In the genomic region with DNA sequence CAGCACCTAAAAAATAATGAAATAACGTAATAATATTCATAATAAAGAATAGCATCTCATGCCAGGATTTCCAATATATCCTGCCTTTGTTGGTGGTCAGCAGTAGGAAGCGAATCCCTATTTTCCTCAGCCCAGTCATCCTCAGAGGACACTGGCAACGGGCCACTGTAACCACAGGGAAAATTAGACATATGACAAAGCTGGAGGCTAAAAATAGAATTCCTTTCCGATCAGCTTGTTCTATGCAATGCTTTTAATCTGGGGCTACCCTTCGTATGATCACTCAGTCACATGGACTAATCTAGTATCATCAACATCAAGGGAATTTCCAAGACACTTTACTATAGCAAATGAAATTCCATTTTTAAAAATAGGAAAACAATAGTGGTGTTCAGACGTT, we compare ENCODE assay signal across 16 cellular contexts.
DNase-seq lines count a peak whose midpoint lies in the region; ATAC-seq and TF ChIP-seq lines count a peak whose summit lies in the region.
"Had no signal": no experiment of that assay in that cellular context is flagged by ENCODE, and none has a peak within 500 bp of the region (broad histone marks: within the 10 kb centered on the region; RNA-seq: fewer than 3 reads in every experiment).

No MANE protein-coding gene starts in this region.

- H3K36me3 Mint-ChIP-seq in CD14-positive monocyte: no peaks in the 10 kb centered on the region
- H3K36me3 Mint-ChIP-seq: T-cell had no signal

- no peaks in the 10 kb centered on the region for H3K4me1 Mint-ChIP-seq in CD14-positive monocyte
- H3K4me1 Mint-ChIP-seq: activated CD4-positive, alpha-beta T cell treated with anti-CD3 and anti-CD28 coated beads for 36 hours; T-cell had no signal

- H3K4me3 ChIP-seq in astrocyte of the cerebellum (ENCODE audit: low read depth, low read length): no peak overlapping the region
- no peak overlapping the region for H3K4me3 ChIP-seq in skeletal muscle tissue (ENCODE audit: low read length in 3 of 3)
- H3K4me3 ChIP-seq: ascending aorta, skin epidermis had no signal

- H3K9ac ChIP-seq in skeletal muscle tissue (ENCODE audit: low read depth in 1 of 3, low read length in 3 of 3): no peak overlapping the region

- H3K9me3 ChIP-seq in skeletal muscle tissue (ENCODE audit: control insufficient read depth in 3 of 3, low read length in 3 of 3): no peaks in the 10 kb centered on the region
- H3K9me3 ChIP-seq: ascending aorta had no signal

- H3K27ac Mint-ChIP-seq in CD14-positive monocyte: no peak overlapping the region
- H3K27ac Mint-ChIP-seq: activated CD4-positive, alpha-beta T cell treated with anti-CD3 and anti-CD28 coated beads for 36 hours; activated T-cell treated with anti-CD3 and anti-CD28 coated beads, Interleukin-2, amount 50 U/mL, for 72 hours; T-cell; type B pancreatic cell had no signal

- no peak for ATAC-seq in GM21515 (IDR thresholded peaks at IDR 0.05; ENCODE audit: unreplicated experiment)
- ATAC-seq: activated CD4-positive, alpha-beta T cell treated with anti-CD3 and anti-CD28 coated beads for 36 hours; activated T-cell treated with anti-CD3 and anti-CD28 coated beads, Interleukin-2, amount 50 U/mL, for 72 hours; T-cell had no signal

- in situ Hi-C loops in astrocyte of the cerebellum (cut with HindIII; ENCODE audit: low sequenced_read_pairs): no loop called here

- no peak overlapping the region for H3K4me3 Mint-ChIP-seq in CD14-positive monocyte
- H3K4me3 Mint-ChIP-seq: activated CD4-positive, alpha-beta T cell treated with anti-CD3 and anti-CD28 coated beads for 36 hours; activated T-cell treated with anti-CD3 and anti-CD28 coated beads, Interleukin-2, amount 50 U/mL, for 72 hours; T-cell; type B pancreatic cell had no signal

- peaks cover 0 to 9% (median 5%) of the 10 kb centered on the region in 7 donors for H3K9me3 Mint-ChIP-seq in CD14-positive monocyte
- H3K9me3 Mint-ChIP-seq: type B pancreatic cell had no signal

- DNase-seq in DMS153 (lab: John Stamatoyannopoulos, UW) (peak; percentile 8), DMS153 treated with DMSO at 0.1 percent for 48 hours (lab: John Stamatoyannopoulos, UW; ENCODE audit: unreplicated experiment) (no peak), astrocyte of the cerebellum (ENCODE audit: low read depth) (peak; percentile 32), glomerular endothelial cell (ENCODE audit: extremely low read depth, low read depth, low spot score) (peak; percentile 90), DMS 273 (lab: John Stamatoyannopoulos, UW; ENCODE audit: unreplicated experiment) (no peak), CD14-positive monocyte (ENCODE audit: low spot score) (no peak)
- DNase-seq: activated CD4-positive, alpha-beta T cell treated with anti-CD3 and anti-CD28 coated beads for 36 hours; activated T-cell treated with anti-CD3 and anti-CD28 coated beads, Interleukin-2, amount 50 U/mL, for 72 hours; NCI-H2029; T-cell had no signal

- no peaks in the 10 kb centered on the region for H3K36me3 ChIP-seq in skeletal muscle tissue (ENCODE audit: control insufficient read depth in 3 of 3, insufficient read depth in 3 of 3, low read length in 3 of 3)
- H3K36me3 ChIP-seq: ascending aorta had no signal

- no peaks in the 10 kb centered on the region for H3K27me3 ChIP-seq in skeletal muscle tissue (ENCODE audit: control insufficient read depth in 3 of 3, insufficient read depth in 3 of 3, low read length in 3 of 3)
- H3K27me3 ChIP-seq: ascending aorta had no signal

- peak overlapping the region; percentile 32 for H3K27ac ChIP-seq in skeletal muscle tissue (ENCODE audit: low read depth, low read length)
- H3K27ac ChIP-seq: 22Rv1, ascending aorta had no signal

- intact Hi-C loops in CD14-positive monocyte (cut with micrococcal nuclease): no loop called here

- H3K27me3 Mint-ChIP-seq in CD14-positive monocyte (ENCODE audit: low read depth in 3 of 3): peaks cover 0 to 1% (median 1%) of the 10 kb centered on the region in 3 donors
- H3K27me3 Mint-ChIP-seq: type B pancreatic cell had no signal

- peaks cover 0 to 6% (median 4%) of the 10 kb centered on the region in 3 donors for H3K4me1 ChIP-seq in skeletal muscle tissue (ENCODE audit: control insufficient read depth in 3 of 3, insufficient read depth in 3 of 3, low read length in 3 of 3)
- H3K4me1 ChIP-seq: ascending aorta had no signal

- TF ChIP-seq CTCF in astrocyte of the cerebellum (IDR thresholded peaks at IDR 0.05; ENCODE audit: low read depth, low read length, missing control alignments) (no peak), CD14-positive monocyte (IDR thresholded peaks at IDR 0.05) (no peak)

Comparison
In these comparisons a context has a peak if more than half of its experiments do, and no peak if none do; other contexts are left out.
1. DNase-seq: peak in DMS153 (single experiment), astrocyte of the cerebellum (single experiment) and glomerular endothelial cell (single experiment); none in DMS153 treated with DMSO at 0.1 percent for 48 hours (single experiment), DMS 273 (single experiment) and CD14-positive monocyte (single experiment).